17 cellular contexts compared by ENCODE assay signal in genomic region chr3:145182196-145182911, GRCh38.
DNase-seq lines count a peak whose midpoint lies in the region; ATAC-seq and TF ChIP-seq lines count a peak whose summit lies in the region.
"Had no signal": no experiment of that assay in that cellular context is flagged by ENCODE, and none has a peak within 500 bp of the region (broad histone marks: within the 10 kb centered on the region; RNA-seq: fewer than 3 reads in every experiment).

No MANE protein-coding gene starts in this region.

- H3K27me3 Mint-ChIP-seq in MCF 10A (ENCODE audit: insufficient read depth, unreplicated experiment): peaks cover 7% of the 10 kb centered on the region
- H3K27me3 Mint-ChIP-seq: naive thymus-derived CD4-positive, alpha-beta T cell had no signal

- peak overlapping the region; percentile 10 for H3K4me2 ChIP-seq in hepatocyte

- 51% methylated on average over 4 of the region's 4 CpGs for WGBS in hepatocyte (ENCODE audit: low lambda C conversion rate, missing lambda C conversion rate)

- ATAC-seq in upper lobe of right lung: no peak
- no peak for ATAC-seq in HG02852 (IDR thresholded peaks at IDR 0.05; ENCODE audit: unreplicated experiment)
- ATAC-seq: naive thymus-derived CD4-positive, alpha-beta T cell had no signal

- no peak overlapping the region for H2AFZ ChIP-seq in hepatocyte

- no peaks in the 10 kb centered on the region for H3K9me3 Mint-ChIP-seq in MCF 10A (ENCODE audit: unreplicated experiment)

- H3K36me3 ChIP-seq in breast epithelium (no peaks in the 10 kb centered on the region), ascending aorta (no peaks in the 10 kb centered on the region), hepatocyte (replicated peaks; ENCODE audit: insufficient read depth, low read depth) (no peaks in the 10 kb centered on the region), upper lobe of right lung (no peaks in the 10 kb centered on the region)
- H3K36me3 ChIP-seq: cardiac muscle cell, Peyer's patch, thyroid gland had no signal

- H3K27ac Mint-ChIP-seq in MCF 10A (ENCODE audit: low read depth, unreplicated experiment): no peak overlapping the region
- H3K27ac Mint-ChIP-seq: naive thymus-derived CD4-positive, alpha-beta T cell had no signal

- H3K4me3 ChIP-seq in breast epithelium: peak overlapping the region in 2 of 3 donors; percentile 13 to 51
- H3K4me3 ChIP-seq in ascending aorta: peak overlapping the region; percentile 6 to 14
- H3K4me3 ChIP-seq in hepatocyte: no peak overlapping the region
- H3K4me3 ChIP-seq in upper lobe of right lung: peak overlapping the region; percentile 17
- H3K4me3 ChIP-seq: cardiac muscle cell, thyroid gland had no signal

- H3K27me3 ChIP-seq in breast epithelium (no peaks in the 10 kb centered on the region), ascending aorta (no peaks in the 10 kb centered on the region), hepatocyte (no peaks in the 10 kb centered on the region), upper lobe of right lung (no peaks in the 10 kb centered on the region)
- H3K27me3 ChIP-seq: cardiac muscle cell, Peyer's patch, thyroid gland had no signal

- H3K4me3 Mint-ChIP-seq in MCF 10A (ENCODE audit: unreplicated experiment): no peak overlapping the region
- H3K4me3 Mint-ChIP-seq: naive thymus-derived CD4-positive, alpha-beta T cell had no signal

- POLR2A ChIA-PET in MCF 10A (lab: Yijun Ruan, JAX): interaction anchor here (0.6 to 1.5 kb wide), 4 partner anchors 110 to 1222 kb away, joined by 3 to 4 read pairs (median 3); partner anchors contain the start of gene DIPK2A

- TF ChIP-seq POLR2A in breast epithelium (IDR thresholded peaks at IDR 0.05): no peak

- BruUV-seq in MCF 10A (replicated peaks; lab: Mats Ljungman, UMichigan): no TSS peak

- H3K36me3 Mint-ChIP-seq in MCF 10A (ENCODE audit: insufficient read depth, unreplicated experiment): no peaks in the 10 kb centered on the region
- H3K36me3 Mint-ChIP-seq: naive thymus-derived CD4-positive, alpha-beta T cell had no signal

- H3K4me1 Mint-ChIP-seq in MCF 10A (ENCODE audit: insufficient read depth, unreplicated experiment): no peaks in the 10 kb centered on the region
- H3K4me1 Mint-ChIP-seq: naive thymus-derived CD4-positive, alpha-beta T cell had no signal

- no peaks in the 10 kb centered on the region for H3K9me2 ChIP-seq in hepatocyte (replicated peaks; ENCODE audit: insufficient read depth)

- intact Hi-C loops in breast epithelium (cut with DNase I; ENCODE audit: low total_unique reads): no loop called here
- intact Hi-C loops in MCF 10A (cut with micrococcal nuclease): no loop called here
- intact Hi-C loops in ascending aorta (cut with DNase I): no loop called here
- intact Hi-C loops in upper lobe of right lung (cut with DNase I): no loop called here

- H3K27ac ChIP-seq in breast epithelium (no peak overlapping the region), ascending aorta (no peak overlapping the region), hepatocyte (no peak overlapping the region), upper lobe of right lung (no peak overlapping the region)
- H3K27ac ChIP-seq: cardiac muscle cell, Peyer's patch, thyroid gland had no signal

- H3K4me1 ChIP-seq in breast epithelium (no peaks in the 10 kb centered on the region), ascending aorta (no peaks in the 10 kb centered on the region), hepatocyte (ENCODE audit: insufficient read depth) (no peaks in the 10 kb centered on the region), upper lobe of right lung (no peaks in the 10 kb centered on the region)
- H3K4me1 ChIP-seq: Peyer's patch had no signal

- TF ChIP-seq CTCF in breast epithelium (IDR thresholded peaks at IDR 0.05): no peak
- no peak for TF ChIP-seq CTCF in MCF 10A (IDR thresholded peaks at IDR 0.05; ENCODE audit: unreplicated experiment)
- TF ChIP-seq CTCF in ascending aorta (IDR thresholded peaks at IDR 0.05): no peak
- no peak for TF ChIP-seq CTCF in hepatocyte (IDR thresholded peaks at IDR 0.05; ENCODE audit: poor library complexity)
- no peak for TF ChIP-seq CTCF in upper lobe of right lung (IDR thresholded peaks at IDR 0.05)

- H3K9me3 ChIP-seq in breast epithelium (no peaks in the 10 kb centered on the region), ascending aorta (no peaks in the 10 kb centered on the region), hepatocyte (ENCODE audit: low read depth) (no peaks in the 10 kb centered on the region), upper lobe of right lung (no peaks in the 10 kb centered on the region)
- H3K9me3 ChIP-seq: Peyer's patch, thyroid gland had no signal

- H3K79me2 ChIP-seq in hepatocyte: no peaks in the 10 kb centered on the region

- DNase-seq in breast epithelium (ENCODE audit: low spot score in 2 of 2) (no peak), MCF 10A (ENCODE audit: unreplicated experiment) (no peak), ascending aorta (ENCODE audit: low spot score in 2 of 2) (no peak), hepatocyte (ENCODE audit: low spot score) (no peak), upper lobe of right lung (no peak), NCI-H1436 (lab: John Stamatoyannopoulos, UW) (no peak), NCI-H2227 treated with DMSO at 0.1 percent for 48 hours (lab: John Stamatoyannopoulos, UW) (no peak)
- DNase-seq: 8988T; activated effector memory CD4-positive, alpha-beta T cell treated with Interleukin-2 at 50 U/mL for 16 hours; erythroblast; Kasumi-1; naive thymus-derived CD4-positive, alpha-beta T cell; Peyer's patch; small intestine; thyroid gland had no signal

- CTCF ChIA-PET in MCF 10A (lab: Yijun Ruan, JAX): interaction anchor here (0.6 kb wide), 1 partner anchor 706 kb away, joined by 3 read pairs; no protein-coding TSS in a partner anchor

- no peaks in the 10 kb centered on the region for H4K20me1 ChIP-seq in hepatocyte (ENCODE audit: insufficient read depth, poor library complexity, severe bottlenecking)
